25 cellular contexts compared by ENCODE assay signal in the genomic region with DNA sequence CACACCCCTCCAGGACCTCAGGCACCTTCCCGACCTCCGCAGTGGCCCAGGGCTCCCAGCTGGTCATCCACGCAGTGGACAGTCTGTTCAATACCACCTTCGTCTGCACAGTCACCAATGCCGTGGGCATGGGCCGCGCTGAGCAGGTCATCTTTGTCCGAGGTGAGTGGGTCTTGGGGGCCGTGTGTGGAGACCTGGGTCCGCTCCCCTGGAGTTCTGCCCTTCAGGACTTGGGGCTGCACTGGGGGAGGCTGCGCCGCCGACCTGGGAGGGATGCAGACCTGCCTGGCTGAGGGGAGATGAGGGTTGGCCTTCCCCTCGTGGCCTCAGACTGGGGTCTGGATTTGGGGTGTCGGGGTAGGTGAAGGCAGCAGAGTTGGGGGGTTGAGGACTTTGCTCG. TPM values are rescaled to one million over a fixed set of nuclear protein-coding genes. Genes with fewer than 3 reads are reported as not detected.
"Had no signal": no experiment of that assay in that cellular context is flagged by ENCODE, and none has a peak within 500 bp of the region (broad histone marks: within the 10 kb centered on the region; RNA-seq: fewer than 3 reads in every experiment).

No MANE protein-coding gene starts in this region.

- H3K27ac ChIP-seq: coronary artery, heart right ventricle, left lung, neutrophil, prostate gland, right atrium auricular region, sigmoid colon, thoracic aorta, tibial nerve, vagina had no signal

- ATAC-seq: heart right ventricle; left cardiac atrium; left lung; naive thymus-derived CD8-positive, alpha-beta T cell; stimulated activated effector memory CD8-positive, alpha-beta T cell treated with anti-CD3 and anti-CD28 coated beads, Interleukin-12 subunit alpha, Interleukin-12 subunit beta, amount 100 ng/mL, for 72 hours; stimulated activated naive CD8-positive, alpha-beta T cell treated with anti-CD3 and anti-CD28 coated beads, Interleukin-15, Interleukin-2, amounts not matched to agents 100 U/mL and 50 U/mL, for 24 hours had no signal

- H3K4me3 ChIP-seq: coronary artery, esophagus squamous epithelium, heart right ventricle, left lung, prostate gland, right atrium auricular region, sigmoid colon, thoracic aorta, tibial nerve, vagina had no signal

- H3K27me3 Mint-ChIP-seq: naive thymus-derived CD8-positive, alpha-beta T cell had no signal

- H3K27me3 ChIP-seq: esophagus squamous epithelium, heart right ventricle, left lung, neutrophil, right atrium auricular region, sigmoid colon, tibial nerve, vagina had no signal

- H3K4me1 ChIP-seq: prostate gland, sigmoid colon had no signal

- H3K27ac Mint-ChIP-seq: stimulated activated effector memory CD8-positive, alpha-beta T cell treated with anti-CD3 and anti-CD28 coated beads, Interleukin-12 subunit alpha, Interleukin-12 subunit beta, amount 100 ng/mL, for 72 hours had no signal

- FAIRE-seq: islet of Langerhans had no signal

- H3K9me3 ChIP-seq: esophagus squamous epithelium, heart right ventricle, left lung, neutrophil, prostate gland, right atrium auricular region, sigmoid colon, thoracic aorta, tibial nerve, vagina had no signal

- DNase-seq: dermis blood vessel endothelial cell; effector memory CD4-positive, alpha-beta T cell; erythroblast; esophagus squamous epithelium; glutamatergic neuron; heart right ventricle; hippocampal formation; left cardiac atrium; left lung; mesenchymal stem cell; naive thymus-derived CD8-positive, alpha-beta T cell; sigmoid colon; stimulated activated CD4-positive, alpha-beta T cell treated with anti-CD3 and anti-CD28 coated beads, Interleukin-2, amount 100 ng/mL, for 24 hours; stimulated activated CD4-positive, alpha-beta T cell treated with anti-CD3 and anti-CD28 coated beads, Interleukin-4, amount 100 ng/mL, for 24 hours; stimulated activated naive CD8-positive, alpha-beta T cell treated with anti-CD3 and anti-CD28 coated beads, Interleukin-15, Interleukin-2, amounts not matched to agents 100 U/mL and 50 U/mL, for 24 hours had no signal

- H3K9me3 Mint-ChIP-seq: naive thymus-derived CD8-positive, alpha-beta T cell; stimulated activated effector memory CD8-positive, alpha-beta T cell treated with anti-CD3 and anti-CD28 coated beads, Interleukin-12 subunit alpha, Interleukin-12 subunit beta, amount 100 ng/mL, for 72 hours had no signal

- H3K36me3 Mint-ChIP-seq: naive thymus-derived CD8-positive, alpha-beta T cell; stimulated activated effector memory CD8-positive, alpha-beta T cell treated with anti-CD3 and anti-CD28 coated beads, Interleukin-12 subunit alpha, Interleukin-12 subunit beta, amount 100 ng/mL, for 72 hours had no signal

- H3K4me3 Mint-ChIP-seq: naive thymus-derived CD8-positive, alpha-beta T cell; stimulated activated effector memory CD8-positive, alpha-beta T cell treated with anti-CD3 and anti-CD28 coated beads, Interleukin-12 subunit alpha, Interleukin-12 subunit beta, amount 100 ng/mL, for 72 hours had no signal

RNA-seq across cellular contexts. Expression of a gene that starts 31.3 kb away (rescaled TPM):
- polyA plus RNA-seq: naive thymus-derived CD8-positive, alpha-beta T cell had no signal

RNA-seq across cellular contexts. Expression of a gene that starts 40.1 kb away (rescaled TPM):
- polyA plus RNA-seq: naive thymus-derived CD8-positive, alpha-beta T cell; neural cell had no signal
